ENCODE assay signal across 8 cellular contexts in the genomic region with DNA sequence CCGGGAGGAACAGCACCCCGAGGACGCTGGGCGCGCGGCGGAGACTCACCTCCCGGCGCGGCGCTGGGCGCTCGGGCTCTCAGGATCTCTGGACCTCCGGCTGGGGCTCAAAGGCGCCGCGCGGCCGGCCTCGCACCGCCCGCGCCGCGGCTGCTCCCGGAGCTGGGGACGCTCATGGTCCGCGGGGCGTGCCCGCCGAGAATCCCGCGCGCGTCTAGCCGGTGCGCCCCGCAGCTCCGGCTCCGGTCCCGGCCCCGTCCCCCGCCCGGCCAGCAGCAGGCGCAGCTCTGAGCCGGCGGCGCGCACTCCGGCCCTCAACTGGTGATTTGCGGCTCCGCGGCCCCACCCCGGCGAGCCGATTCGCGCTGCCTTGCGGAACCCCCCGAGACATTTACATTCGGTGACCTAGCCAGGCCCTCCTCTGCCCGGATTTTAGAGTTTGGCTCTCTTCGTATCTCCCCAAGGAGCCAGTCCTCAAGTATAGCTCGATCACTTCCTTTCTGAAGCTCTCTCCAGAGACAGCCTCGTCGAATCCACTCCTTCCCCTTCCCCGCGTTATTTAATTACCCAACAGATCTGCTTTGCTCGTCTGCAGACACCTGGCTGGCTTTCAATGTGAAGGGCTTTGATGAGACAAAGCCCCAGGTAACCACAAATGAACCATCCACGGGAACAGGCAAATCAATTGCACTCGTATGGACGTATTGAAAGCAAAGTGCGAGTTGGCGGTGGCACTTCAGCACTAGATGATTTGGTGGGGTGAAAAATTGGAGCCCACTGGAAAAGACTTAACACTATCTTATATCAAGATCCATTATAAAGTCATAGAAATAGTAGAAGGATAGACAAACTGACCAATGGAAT. TPM values are rescaled to one million over a fixed set of nuclear protein-coding genes. Genes with fewer than 3 reads are reported as not detected.
A peak's percentile ranks its signal among the peaks of the same experiment; 100 is the strongest.
DNase-seq lines count a peak whose midpoint lies in the region; ATAC-seq and TF ChIP-seq lines count a peak whose summit lies in the region.

A gene (minus strand): TSS at position 289 of the 864 bp plus-strand sequence. CDS start 6,907 bp downstream, outside the sequence.

- H3K4me3 ChIP-seq in HUES6 (ENCODE audit: low read depth, low read length) (peak within 1 kb of the TSS; percentile 69), RWPE2 (ENCODE audit: severe bottlenecking) (peak within 1 kb of the TSS; percentile 83)

- H3K36me3 ChIP-seq in HUES6 (ENCODE audit: control insufficient read depth, insufficient read depth, low read length) (peaks cover 6% of the 10 kb centered on the region; the same call in 1 of the 2 replicates), RWPE2 (ENCODE audit: low read depth) (peaks cover 43% of the 10 kb centered on the region)

- peak within 1 kb of the TSS; percentile 68 for H3K9ac ChIP-seq in HUES6 (ENCODE audit: low read length)

- peak; percentile 71 for ATAC-seq in GM21390 (IDR thresholded peaks at IDR 0.05; ENCODE audit: unreplicated experiment)
- ATAC-seq in RWPE2 (ENCODE audit: low read depth) = peak; percentile 67
- peak; percentile 87 for ATAC-seq in left lobe of liver

- intact Hi-C loops in dendritic cell treated with granulocyte-macrophage colony-stimulating factor and Interleukin-4, amounts not matched to agents 40 ng/mL and 50 ng/mL, for 4 days (cut with micrococcal nuclease) = loop anchor here (5.0 kb wide), 2 partner anchors 51 to 131 kb away; no protein-coding TSS in a partner anchor

- H3K27me3 ChIP-seq in HUES6 (ENCODE audit: control insufficient read depth, insufficient read depth, low read length) (peaks cover 9% of the 10 kb centered on the region; the same call in 1 of the 2 replicates), RWPE2 (ENCODE audit: insufficient read depth, poor library complexity, severe bottlenecking) (no peaks in the 10 kb centered on the region)

- peak; percentile 30 for TF ChIP-seq CTCF in RWPE2 (IDR thresholded peaks at IDR 0.05; ENCODE audit: poor library complexity, severe bottlenecking)

- peaks cover 36% of the 10 kb centered on the region for H3K36me3 Mint-ChIP-seq in dendritic cell treated with granulocyte-macrophage colony-stimulating factor and Interleukin-4, amounts not matched to agents 40 ng/mL and 50 ng/mL, for 4 days (ENCODE audit: low read depth)
- H3K36me3 Mint-ChIP-seq in stimulated activated naive CD8-positive, alpha-beta T cell treated with anti-CD3 and anti-CD28 coated beads, Interleukin-15, Interleukin-2, amounts not matched to agents 100 ng/mL and 50 ng/mL, for 24 hours (ENCODE audit: low read depth) = no peaks in the 10 kb centered on the region

- H3K9me3 ChIP-seq in HUES6 (ENCODE audit: control insufficient read depth, insufficient read depth, low read depth, low read length) (no peaks in the 10 kb centered on the region), RWPE2 (ENCODE audit: severe bottlenecking) (no peaks in the 10 kb centered on the region)

- peaks cover 39% of the 10 kb centered on the region for H3K4me1 ChIP-seq in HUES6 (ENCODE audit: control insufficient read depth, insufficient read depth, low read length)
- H3K4me1 ChIP-seq in RWPE2 (ENCODE audit: insufficient read depth, poor library complexity, severe bottlenecking) = peaks cover 47% of the 10 kb centered on the region

- H3K27ac Mint-ChIP-seq in dendritic cell treated with granulocyte-macrophage colony-stimulating factor and Interleukin-4, amounts not matched to agents 40 ng/mL and 50 ng/mL, for 4 days = peak within 1 kb of the TSS; percentile 94
- H3K27ac Mint-ChIP-seq in stimulated activated naive CD8-positive, alpha-beta T cell treated with anti-CD3 and anti-CD28 coated beads, Interleukin-15, Interleukin-2, amounts not matched to agents 100 ng/mL and 50 ng/mL, for 24 hours = peak within 1 kb of the TSS; percentile 32

- peaks cover 4% of the 10 kb centered on the region for H3K27me3 Mint-ChIP-seq in dendritic cell treated with granulocyte-macrophage colony-stimulating factor and Interleukin-4, amounts not matched to agents 40 ng/mL and 50 ng/mL, for 4 days
- peaks cover 50% of the 10 kb centered on the region for H3K27me3 Mint-ChIP-seq in stimulated activated naive CD8-positive, alpha-beta T cell treated with anti-CD3 and anti-CD28 coated beads, Interleukin-15, Interleukin-2, amounts not matched to agents 100 ng/mL and 50 ng/mL, for 24 hours

- H3K9me3 Mint-ChIP-seq in dendritic cell treated with granulocyte-macrophage colony-stimulating factor and Interleukin-4, amounts not matched to agents 40 ng/mL and 50 ng/mL, for 4 days = no peaks in the 10 kb centered on the region
- no peaks in the 10 kb centered on the region for H3K9me3 Mint-ChIP-seq in stimulated activated naive CD8-positive, alpha-beta T cell treated with anti-CD3 and anti-CD28 coated beads, Interleukin-15, Interleukin-2, amounts not matched to agents 100 ng/mL and 50 ng/mL, for 24 hours

- DNase-seq in NCI-H2081 (lab: John Stamatoyannopoulos, UW) (peak; percentile 16 to 23), NCI-H2081 treated with DMSO at 0.1 percent for 48 hours (lab: John Stamatoyannopoulos, UW) (no peak), RWPE2 (ENCODE audit: low spot score) (peak; percentile 83), left lobe of liver (ENCODE audit: low spot score) (peak; percentile 71)

- H3K27ac ChIP-seq in HUES6 (ENCODE audit: low read depth, low read length) = peak within 1 kb of the TSS; percentile 84; the same call in 1 of the 2 replicates
- H3K27ac ChIP-seq in RWPE2 (ENCODE audit: poor library complexity, severe bottlenecking) = peak within 1 kb of the TSS; percentile 94

- H3K4me3 Mint-ChIP-seq in dendritic cell treated with granulocyte-macrophage colony-stimulating factor and Interleukin-4, amounts not matched to agents 40 ng/mL and 50 ng/mL, for 4 days = peak within 1 kb of the TSS; percentile 95
- H3K4me3 Mint-ChIP-seq in stimulated activated naive CD8-positive, alpha-beta T cell treated with anti-CD3 and anti-CD28 coated beads, Interleukin-15, Interleukin-2, amounts not matched to agents 100 ng/mL and 50 ng/mL, for 24 hours = peak within 1 kb of the TSS; percentile 85

- peaks cover 36% of the 10 kb centered on the region for H3K4me1 Mint-ChIP-seq in dendritic cell treated with granulocyte-macrophage colony-stimulating factor and Interleukin-4, amounts not matched to agents 40 ng/mL and 50 ng/mL, for 4 days (ENCODE audit: low read depth)
- H3K4me1 Mint-ChIP-seq in stimulated activated naive CD8-positive, alpha-beta T cell treated with anti-CD3 and anti-CD28 coated beads, Interleukin-15, Interleukin-2, amounts not matched to agents 100 ng/mL and 50 ng/mL, for 24 hours (ENCODE audit: low read depth) = peaks cover 10% of the 10 kb centered on the region

RNA-seq across cellular contexts. Expression of the gene that starts here (rescaled TPM):
- 16.8 TPM for total RNA-seq in left lobe of liver
